8 cellular contexts compared by ENCODE assay signal in the genomic region with DNA sequence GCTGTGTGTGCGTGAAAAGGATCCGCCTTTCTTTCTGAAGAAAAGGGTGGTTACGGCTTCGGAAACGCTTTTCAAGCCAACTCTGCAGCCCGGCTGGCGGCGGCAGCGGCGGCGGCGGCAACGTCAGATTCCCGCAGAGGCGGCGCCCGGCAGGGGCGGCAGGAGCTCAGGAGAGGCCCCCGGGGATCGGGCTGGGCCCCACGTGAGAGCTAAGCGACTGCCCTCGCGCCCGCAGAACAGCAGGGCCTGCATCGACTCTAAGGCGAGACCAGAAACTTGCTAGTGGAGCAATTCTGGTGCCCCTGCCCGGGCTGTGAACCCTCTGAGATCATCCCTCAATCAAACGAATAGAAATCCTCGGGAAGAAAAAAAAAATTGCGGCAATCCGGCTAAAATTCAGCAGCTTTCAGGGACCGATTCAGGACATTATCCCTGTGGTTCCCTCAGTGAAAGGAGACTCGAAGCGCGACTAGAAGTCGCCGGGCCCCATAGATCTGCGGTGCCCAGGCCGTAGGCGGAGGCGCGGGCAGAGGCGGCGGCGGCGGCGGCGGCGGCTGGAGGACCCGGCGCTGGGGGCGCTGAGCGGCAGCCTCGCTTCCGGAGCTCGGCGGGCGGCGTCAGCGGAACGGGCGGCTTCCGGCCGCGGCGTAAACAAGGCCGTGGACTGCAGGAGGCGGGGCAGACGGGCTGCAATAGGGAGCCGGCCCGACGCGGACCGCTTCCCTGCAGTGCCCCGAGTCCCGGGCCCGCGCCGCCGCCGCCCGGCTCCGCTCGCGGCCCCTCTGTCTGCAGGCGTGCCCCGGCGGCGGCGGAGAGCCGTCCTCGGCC. TPM values are rescaled to one million over a fixed set of nuclear protein-coding genes. Genes with fewer than 3 reads are reported as not detected.
DNase-seq lines count a peak whose midpoint lies in the region; ATAC-seq and TF ChIP-seq lines count a peak whose summit lies in the region.

A gene with protein sequence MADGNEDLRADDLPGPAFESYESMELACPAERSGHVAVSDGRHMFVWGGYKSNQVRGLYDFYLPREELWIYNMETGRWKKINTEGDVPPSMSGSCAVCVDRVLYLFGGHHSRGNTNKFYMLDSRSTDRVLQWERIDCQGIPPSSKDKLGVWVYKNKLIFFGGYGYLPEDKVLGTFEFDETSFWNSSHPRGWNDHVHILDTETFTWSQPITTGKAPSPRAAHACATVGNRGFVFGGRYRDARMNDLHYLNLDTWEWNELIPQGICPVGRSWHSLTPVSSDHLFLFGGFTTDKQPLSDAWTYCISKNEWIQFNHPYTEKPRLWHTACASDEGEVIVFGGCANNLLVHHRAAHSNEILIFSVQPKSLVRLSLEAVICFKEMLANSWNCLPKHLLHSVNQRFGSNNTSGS (plus strand): TSS at position 681 of the 828 bp plus-strand sequence. CDS start 316 bp downstream, outside the sequence.

- DNase-seq in NAMALWA (ENCODE audit: low spot score) (peak; percentile 73), SK-N-SH (peak; percentile 92), glomerular endothelial cell (ENCODE audit: extremely low read depth, low read depth, low spot score) (no peak), osteoblast (ENCODE audit: insufficient read length, low spot score, missing footprints) (peak; percentile 95), testis (peak; percentile 91)
- peak; percentile 90 for DNase-seq in activated naive CD4-positive, alpha-beta T cell treated with anti-CD3 and anti-CD28 coated beads, Interleukin-2, amount 50 U/mL, for 16 hours

- no peak for TF ChIP-seq RAD21 in SK-N-SH (IDR thresholded peaks at IDR 0.05; ENCODE audit: low read length)

- peaks cover 5 to 13% of the 10 kb centered on the region in 2 experiments for H3K36me3 ChIP-seq in SK-N-SH (replicated peaks in 1 of 2; ENCODE audit: control insufficient read depth in 1 of 2, insufficient read depth in 2 of 2, low read length in 1 of 2)
- peaks cover 10% of the 10 kb centered on the region for H3K36me3 ChIP-seq in osteoblast (ENCODE audit: insufficient read depth, low read length)
- H3K36me3 ChIP-seq in testis (ENCODE audit: low read depth, missing control alignments) = no peaks in the 10 kb centered on the region

- peaks cover 18% of the 10 kb centered on the region for H3F3A ChIP-seq in SK-N-SH (replicated peaks; ENCODE audit: insufficient read depth)

- H3K27me3 ChIP-seq in SK-N-SH (ENCODE audit: insufficient read depth) (no peaks in the 10 kb centered on the region), osteoblast (ENCODE audit: insufficient read depth, low read length) (no peaks in the 10 kb centered on the region), testis (no peaks in the 10 kb centered on the region)

- H3K79me2 ChIP-seq in SK-N-SH (ENCODE audit: insufficient read depth) (peaks cover 43% of the 10 kb centered on the region), osteoblast (ENCODE audit: insufficient read depth, low read length) (peaks cover 32% of the 10 kb centered on the region)

- H3K9me3 ChIP-seq in SK-N-SH = no peaks in the 10 kb centered on the region
- no peaks in the 10 kb centered on the region for H3K9me3 ChIP-seq in osteoblast (ENCODE audit: low read depth, low read length)
- H3K9me3 ChIP-seq in testis = no peaks in the 10 kb centered on the region

- no peaks in the 10 kb centered on the region; the same call in 1 of the 2 replicates for H3K9me2 ChIP-seq in SK-N-SH

- H4K20me1 ChIP-seq in SK-N-SH (ENCODE audit: insufficient read depth) (no peaks in the 10 kb centered on the region; the same call in 1 of the 2 replicates), osteoblast (ENCODE audit: insufficient read depth, low read length) (peaks cover 32% of the 10 kb centered on the region)

- H3K4me3 ChIP-seq in SK-N-SH (ENCODE audit: low read depth in 2 of 2, low read length in 1 of 2) = peak within 1 kb of the TSS; percentile 85 to 97
- H3K4me3 ChIP-seq in osteoblast (ENCODE audit: insufficient read depth, low read length) = peak within 1 kb of the TSS; percentile 99
- peak within 1 kb of the TSS; percentile 88 to 99 for H3K4me3 ChIP-seq in testis

- peak; percentile 11 to 70; a peak in 2 of 4 replicates for TF ChIP-seq EP300 in SK-N-SH (IDR thresholded peaks at IDR 0.05; ENCODE audit: borderline replicate concordance in 1 of 2, low read depth in 1 of 2, low read length in 1 of 2)

- peak; percentile 58 for TF ChIP-seq POLR2A in GM10847 (IDR thresholded peaks at IDR 0.05; ENCODE audit: extremely low read depth, insufficient read length)
- TF ChIP-seq POLR2A in testis (IDR thresholded peaks at IDR 0.05) = peak; percentile 62

- WGBS in SK-N-SH (ENCODE audit: low lambda C conversion rate) = 1% methylated on average over 35 of the region's 93 CpGs
- WGBS in testis, 2 donors = 0 to 1% methylated on average over 26 to 93 of the region's 93 CpGs

- intact Hi-C loops in testis (cut with DNase I; ENCODE audit: low total_unique reads) = loop anchor here (5.0 kb wide), 1 partner anchor 135 kb away; no protein-coding TSS in a partner anchor

- H3K4me1 ChIP-seq in SK-N-SH (ENCODE audit: control insufficient read depth in 1 of 2, insufficient read depth in 2 of 2, low read depth in 1 of 2, low read length in 1 of 2) (peaks cover 13 to 16% of the 10 kb centered on the region in 2 experiments; a peak in 3 of 4 replicates), osteoblast (ENCODE audit: insufficient read depth, low read length) (peaks cover 25% of the 10 kb centered on the region), testis (peaks cover 27% of the 10 kb centered on the region)

- POLR2A ChIA-PET in SK-N-SH (lab: Yijun Ruan, JAX) = interaction anchor here (0.6 to 2.1 kb wide), 12 partner anchors 9 to 1475 kb away, joined by 3 to 27 read pairs (median 4); a partner anchor contains a TSS

- TF ChIP-seq CTCF in SK-N-SH (IDR thresholded peaks at IDR 0.05) (peak; percentile 58), osteoblast (IDR thresholded peaks at IDR 0.05; ENCODE audit: extremely low read depth, low read depth, low read length) (no peak), testis (IDR thresholded peaks at IDR 0.05) (peak in 1 of 3 experiments; percentile 27)

- H3K27ac ChIP-seq in SK-N-SH (ENCODE audit: low read depth in 2 of 2, low read length in 1 of 2) = peak within 1 kb of the TSS; percentile 96
- H3K27ac ChIP-seq in osteoblast (ENCODE audit: low read depth, low read length) = peak within 1 kb of the TSS; percentile 96
- H3K27ac ChIP-seq in testis = peak within 1 kb of the TSS; percentile 96 to 98

- peak within 1 kb of the TSS; percentile 96 for H3K4me2 ChIP-seq in SK-N-SH
- H3K4me2 ChIP-seq in osteoblast (ENCODE audit: insufficient read depth, low read length) = peak within 1 kb of the TSS; percentile 99

- CTCF ChIA-PET in SK-N-SH (lab: Yijun Ruan, JAX) = interaction anchor here (0.7 to 2.6 kb wide), 18 partner anchors 8 to 305 kb away, joined by 3 to 17 read pairs (median 4); a partner anchor contains a TSS

- ATAC-seq in HG02571 (IDR thresholded peaks at IDR 0.05; ENCODE audit: unreplicated experiment) = peak; percentile 88

- H2AFZ ChIP-seq in SK-N-SH (ENCODE audit: low read depth) (peak within 1 kb of the TSS; percentile 97), osteoblast (ENCODE audit: low read length) (peak within 1 kb of the TSS; percentile 92)

- peak within 1 kb of the TSS; percentile 100 for H3K9ac ChIP-seq in SK-N-SH

TF ChIP-seq in SK-N-SH, 30 proteins besides CTCF, POLR2A, EP300 and RAD21 (continues in another document):
- TF ChIP-seq MEF2A (IDR thresholded peaks at IDR 0.05; ENCODE audit: borderline replicate concordance, low read depth) = no peak
- 0 out of 2 replicates have a peak, but pooled peaks have one; percentile 46 for TF ChIP-seq FOXM1 (IDR thresholded peaks at IDR 0.05; ENCODE audit: low read depth)
- peak; percentile 61; the same call in 1 of the 2 replicates for TF ChIP-seq MXI1 (IDR thresholded peaks at IDR 0.05; ENCODE audit: low read depth, low read length)
- TF ChIP-seq GATA2 (CRISPR knock-in tag; IDR thresholded peaks at IDR 0.05) = no peak
- TF ChIP-seq, protein P1, sequence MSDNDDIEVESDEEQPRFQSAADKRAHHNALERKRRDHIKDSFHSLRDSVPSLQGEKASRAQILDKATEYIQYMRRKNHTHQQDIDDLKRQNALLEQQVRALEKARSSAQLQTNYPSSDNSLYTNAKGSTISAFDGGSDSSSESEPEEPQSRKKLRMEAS (IDR thresholded peaks at IDR 0.05; ENCODE audit: low read depth) = peak; percentile 70
- TF ChIP-seq POLR2AphosphoS5 (IDR thresholded peaks at IDR 0.05; ENCODE audit: low read depth, low read length) = peak; percentile 68
- peak; percentile 40 for TF ChIP-seq ELF1 (IDR thresholded peaks at IDR 0.05)
- TF ChIP-seq SIN3A (IDR thresholded peaks at IDR 0.05; ENCODE audit: borderline replicate concordance, low read depth, low read length) = peak; percentile 81; the same call in 1 of the 2 replicates
- TF ChIP-seq, protein P2, sequence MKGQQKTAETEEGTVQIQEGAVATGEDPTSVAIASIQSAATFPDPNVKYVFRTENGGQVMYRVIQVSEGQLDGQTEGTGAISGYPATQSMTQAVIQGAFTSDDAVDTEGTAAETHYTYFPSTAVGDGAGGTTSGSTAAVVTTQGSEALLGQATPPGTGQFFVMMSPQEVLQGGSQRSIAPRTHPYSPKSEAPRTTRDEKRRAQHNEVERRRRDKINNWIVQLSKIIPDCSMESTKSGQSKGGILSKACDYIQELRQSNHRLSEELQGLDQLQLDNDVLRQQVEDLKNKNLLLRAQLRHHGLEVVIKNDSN (IDR thresholded peaks at IDR 0.05; ENCODE audit: borderline replicate concordance, low read depth) = peak; percentile 45; the same call in 1 of the 2 replicates
- TF ChIP-seq TCF12 (IDR thresholded peaks at IDR 0.05) = peak; percentile 8; the same call in 1 of the 2 replicates
- TF ChIP-seq, protein P3, sequence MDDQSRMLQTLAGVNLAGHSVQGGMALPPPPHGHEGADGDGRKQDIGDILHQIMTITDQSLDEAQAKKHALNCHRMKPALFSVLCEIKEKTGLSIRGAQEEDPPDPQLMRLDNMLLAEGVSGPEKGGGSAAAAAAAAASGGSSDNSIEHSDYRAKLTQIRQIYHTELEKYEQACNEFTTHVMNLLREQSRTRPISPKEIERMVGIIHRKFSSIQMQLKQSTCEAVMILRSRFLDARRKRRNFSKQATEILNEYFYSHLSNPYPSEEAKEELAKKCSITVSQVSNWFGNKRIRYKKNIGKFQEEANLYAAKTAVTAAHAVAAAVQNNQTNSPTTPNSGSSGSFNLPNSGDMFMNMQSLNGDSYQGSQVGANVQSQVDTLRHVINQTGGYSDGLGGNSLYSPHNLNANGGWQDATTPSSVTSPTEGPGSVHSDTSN (IDR thresholded peaks at IDR 0.05) = 0 out of 2 replicates have a peak, but pooled peaks have one; percentile 7
- TF ChIP-seq TAF1 (IDR thresholded peaks at IDR 0.05; ENCODE audit: borderline replicate concordance, low read depth, low read length) = peak; percentile 72
- peak; percentile 84 for TF ChIP-seq GABPA (IDR thresholded peaks at IDR 0.05; ENCODE audit: low read depth)

RNA-seq across cellular contexts. Expression of the gene that starts here (rescaled TPM):
- 41.1 and 52.0 TPM in 2 replicates for polyA plus RNA-seq in SK-N-SH (2012; rRNA removed)
- 43.9 and 45.2 TPM in 2 replicates for polyA plus RNA-seq in SK-N-SH (2012; cell fraction: cytosol; rRNA removed)
- 55.1 and 101 TPM in 2 replicates for polyA plus RNA-seq in SK-N-SH (2012; cell fraction: nucleus; rRNA removed)
- 28.6 and 37.8 TPM in 2 replicates for total RNA-seq in glomerular endothelial cell
- total RNA-seq in osteoblast = 83.2 and 110 TPM in 2 replicates
- 10 to 100 TPM; 74.4 to 90.7 TPM for total RNA-seq in testis
- 127 TPM for polyA plus RNA-seq in testis (ENCODE audit: insufficient read depth, low read depth, low replicate concordance)
